Comparison of ENCODE assay signal across 8 cellular contexts in the genomic region with DNA sequence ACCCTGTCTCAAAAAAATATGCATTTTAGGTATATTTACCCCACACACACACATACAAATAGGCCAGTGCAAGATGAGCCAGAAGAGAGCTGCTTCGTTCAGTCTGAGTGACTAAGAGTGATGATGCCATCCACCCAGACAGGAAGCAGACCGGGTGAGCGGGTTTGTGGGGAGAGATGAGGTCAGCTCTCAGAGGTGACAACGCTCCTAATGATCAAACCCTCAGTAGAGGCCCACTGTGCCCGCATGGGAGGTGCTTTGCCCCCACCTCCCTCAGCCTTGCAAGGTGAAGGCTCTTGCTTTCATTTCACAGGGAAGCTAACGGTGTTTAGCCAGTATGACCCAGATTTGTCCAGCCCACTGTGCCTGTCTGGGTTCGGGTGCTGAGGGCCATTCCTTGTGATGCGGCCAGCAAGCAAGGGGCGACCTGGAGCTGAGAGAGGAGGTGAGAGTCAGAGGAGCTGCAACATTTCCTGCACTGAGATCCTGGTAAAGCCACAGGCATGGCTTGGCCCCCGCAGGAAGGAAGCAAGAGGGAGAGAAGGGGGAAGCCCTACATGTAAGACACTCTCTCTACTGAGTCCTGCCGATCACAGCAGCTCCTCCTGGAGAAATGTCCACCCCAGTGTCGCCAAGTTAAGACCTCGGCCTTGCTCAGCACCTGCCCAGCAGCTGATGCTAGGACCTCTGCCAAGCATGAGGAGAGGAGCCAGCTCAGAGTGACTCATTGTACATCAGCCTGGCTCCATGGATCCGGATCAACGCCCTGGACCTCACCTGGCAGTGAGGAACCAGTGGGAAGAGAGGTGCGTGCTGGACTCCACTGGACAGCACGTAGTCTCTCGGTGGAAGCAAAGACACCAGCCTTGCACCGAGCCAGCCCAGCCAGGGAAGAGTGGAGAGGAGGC. TPM values are rescaled to one million over a fixed set of nuclear protein-coding genes. Genes with fewer than 3 reads are reported as not detected.
DNase-seq lines count a peak whose midpoint lies in the region; ATAC-seq and TF ChIP-seq lines count a peak whose summit lies in the region.

No MANE protein-coding gene starts in this region.

- TF ChIP-seq CTCF in GM12864 (IDR thresholded peaks at IDR 0.05; ENCODE audit: low read depth, low read length, missing control alignments) (no peak), nephron progenitor cell (IDR thresholded peaks at IDR 0.05) (no peak), type B pancreatic cell (conservative IDR thresholded peaks at IDR 0.05) (no peak)

- no peaks in the 10 kb centered on the region for H3K36me3 Mint-ChIP-seq in activated CD4-positive, alpha-beta T cell treated with anti-CD3 and anti-CD28 coated beads, Interleukin-2, amount 10 ng/mL, durations not matched to agents 7 days and 5 days (ENCODE audit: low read depth)
- H3K36me3 Mint-ChIP-seq in nephron progenitor cell (ENCODE audit: low read depth) (no peaks in the 10 kb centered on the region), type B pancreatic cell (no peaks in the 10 kb centered on the region)

- POLR2A ChIA-PET in activated CD4-positive, alpha-beta T cell treated with anti-CD3 and anti-CD28 coated beads, Interleukin-2, amount 10 ng/mL, durations not matched to agents 7 days and 5 days (lab: Charles Lee) = interaction anchor here (0.7 to 1.4 kb wide), 3 partner anchors 50 to 169 kb away, joined by 4 to 6 read pairs (median 4); a partner anchor contains a TSS

- no peaks in the 10 kb centered on the region for H3K9me3 Mint-ChIP-seq in activated CD4-positive, alpha-beta T cell treated with anti-CD3 and anti-CD28 coated beads, Interleukin-2, amount 10 ng/mL, durations not matched to agents 7 days and 5 days
- H3K9me3 Mint-ChIP-seq in nephron progenitor cell (peaks cover 4% of the 10 kb centered on the region), type B pancreatic cell (no peaks in the 10 kb centered on the region)

- DNase-seq in GM12864 (ENCODE audit: low read depth) = peak; percentile 19
- DNase-seq in NAMALWA (ENCODE audit: low spot score) = peak; percentile 52
- DNase-seq in activated CD4-positive, alpha-beta T cell treated with anti-CD3 and anti-CD28 coated beads, Interleukin-2, amount 10 ng/mL, durations not matched to agents 7 days and 5 days = peak; percentile 88
- peak; percentile 79 for DNase-seq in effector CD4-positive, alpha-beta T cell
- DNase-seq in nephron progenitor cell = no peak
- DNase-seq in type B pancreatic cell (ENCODE audit: extremely low spot score, unreplicated experiment) = no peak
- no peak for DNase-seq in mesenteric fat pad (ENCODE audit: low spot score)

- H3K27me3 Mint-ChIP-seq in activated CD4-positive, alpha-beta T cell treated with anti-CD3 and anti-CD28 coated beads, Interleukin-2, amount 10 ng/mL, durations not matched to agents 7 days and 5 days = no peaks in the 10 kb centered on the region
- peaks cover 3% of the 10 kb centered on the region for H3K27me3 Mint-ChIP-seq in nephron progenitor cell (ENCODE audit: low read depth, poor library complexity)
- H3K27me3 Mint-ChIP-seq in type B pancreatic cell = no peaks in the 10 kb centered on the region

- peak; percentile 98 for ATAC-seq in HG02571 (IDR thresholded peaks at IDR 0.05; ENCODE audit: unreplicated experiment)

- CTCF ChIA-PET in activated CD4-positive, alpha-beta T cell treated with anti-CD3 and anti-CD28 coated beads, Interleukin-2, amount 10 ng/mL, durations not matched to agents 7 days and 5 days (lab: Charles Lee) = interaction anchor here (0.5 to 3.1 kb wide), 14 partner anchors 8 to 169 kb away, joined by 3 to 16 read pairs (median 4); a partner anchor contains a TSS

- peak overlapping the region; percentile 22 for H3K4me3 ChIP-seq in GM12864 (ENCODE audit: low read depth, low read length)

- peak overlapping the region; percentile 70 for H3K4me3 Mint-ChIP-seq in activated CD4-positive, alpha-beta T cell treated with anti-CD3 and anti-CD28 coated beads, Interleukin-2, amount 10 ng/mL, durations not matched to agents 7 days and 5 days
- H3K4me3 Mint-ChIP-seq in nephron progenitor cell (no peak overlapping the region), type B pancreatic cell (peak overlapping the region; percentile 76)

- peak overlapping the region; percentile 93 for H3K27ac Mint-ChIP-seq in activated CD4-positive, alpha-beta T cell treated with anti-CD3 and anti-CD28 coated beads, Interleukin-2, amount 10 ng/mL, durations not matched to agents 7 days and 5 days
- peak overlapping the region; percentile 25 for H3K27ac Mint-ChIP-seq in nephron progenitor cell
- H3K27ac Mint-ChIP-seq in type B pancreatic cell = peak overlapping the region; percentile 93

- H3K4me1 Mint-ChIP-seq in activated CD4-positive, alpha-beta T cell treated with anti-CD3 and anti-CD28 coated beads, Interleukin-2, amount 10 ng/mL, durations not matched to agents 7 days and 5 days = peaks cover 48% of the 10 kb centered on the region
- peaks cover 51% of the 10 kb centered on the region for H3K4me1 Mint-ChIP-seq in nephron progenitor cell
- H3K4me1 Mint-ChIP-seq in type B pancreatic cell (ENCODE audit: unreplicated experiment) = peaks cover 18% of the 10 kb centered on the region

RNA-seq across cellular contexts. Expression of a gene that starts 37.0 kb away (rescaled TPM):
- total RNA-seq in activated CD4-positive, alpha-beta T cell treated with anti-CD3 and anti-CD28 coated beads, Interleukin-2, amount 10 ng/mL, durations not matched to agents 7 days and 5 days = 10 to 100 TPM; 68.2 to 90.2 TPM
- total RNA-seq in type B pancreatic cell (ENCODE audit: low replicate concordance) (55.5 and 60.9 TPM in 2 replicates), mesenteric fat pad (43.6 TPM)

RNA-seq across cellular contexts. Expression of a gene that starts 50.4 kb away (rescaled TPM):
- 10 to 100 TPM; 52.7 to 54.9 TPM for total RNA-seq in activated CD4-positive, alpha-beta T cell treated with anti-CD3 and anti-CD28 coated beads, Interleukin-2, amount 10 ng/mL, durations not matched to agents 7 days and 5 days
- 42.7 and 74.6 TPM in 2 replicates for total RNA-seq in type B pancreatic cell (ENCODE audit: low replicate concordance)
- total RNA-seq in mesenteric fat pad = 64.4 TPM

RNA-seq across cellular contexts. Expression of a gene that starts 55.8 kb away (rescaled TPM):
- total RNA-seq in activated CD4-positive, alpha-beta T cell treated with anti-CD3 and anti-CD28 coated beads, Interleukin-2, amount 10 ng/mL, durations not matched to agents 7 days and 5 days = 10 to 100 TPM; 59.2 to 63.5 TPM
- 64.6 and 87.6 TPM in 2 replicates for total RNA-seq in type B pancreatic cell (ENCODE audit: low replicate concordance)
- total RNA-seq in mesenteric fat pad = 50.1 TPM

Comparison
In these comparisons a context has a peak if more than half of its experiments do, and no peak if none do; other contexts are left out.
1. DNase-seq: peak in GM12864 (single experiment), NAMALWA (single experiment), activated CD4-positive, alpha-beta T cell treated with anti-CD3 and anti-CD28 coated beads, Interleukin-2, amount 10 ng/mL, durations not matched to agents 7 days and 5 days (single experiment) and effector CD4-positive, alpha-beta T cell (single experiment); none in nephron progenitor cell (single experiment), type B pancreatic cell (single experiment) and mesenteric fat pad (single experiment).
2. H3K27ac Mint-ChIP-seq: peak in every context shown above with its lines; median percentile 93 in activated CD4-positive, alpha-beta T cell treated with anti-CD3 and anti-CD28 coated beads, Interleukin-2, amount 10 ng/mL, durations not matched to agents 7 days and 5 days; 93 in type B pancreatic cell; 25 in nephron progenitor cell.